Comparison of ENCODE assay signal across 1 cellular context in genomic region chr2:167292430-167293171, GRCh38.
A peak's percentile ranks its signal among the peaks of the same experiment; 100 is the strongest.
TF ChIP-seq lines count a peak whose summit lies in the region.

Gene B3GALT1 (plus strand): TSS chr2:167293001.

TF ChIP-seq in HepG2, 621 proteins besides CTCF, POLR2A, EP300 and RAD21 (continued from another document and continues in another):
- no peak for TF ChIP-seq ZBTB43 (CRISPR knock-in tag; conservative IDR thresholded peaks at IDR 0.05)
- no peak for TF ChIP-seq ZUFSP (CRISPR knock-in tag; IDR thresholded peaks at IDR 0.05; ENCODE audit: borderline replicate concordance)
- TF ChIP-seq POLR2AphosphoS5 (IDR thresholded peaks at IDR 0.05; ENCODE audit: low read depth, low read length) = no peak
- TF ChIP-seq NR0B2 (CRISPR knock-in tag; IDR thresholded peaks at IDR 0.05) = no peak; the same call in 1 of the 2 replicates
- TF ChIP-seq ZNF782 (CRISPR knock-in tag; IDR thresholded peaks at IDR 0.05; ENCODE audit: borderline replicate concordance) = no peak; the same call in 1 of the 2 replicates
- TF ChIP-seq MYC (CRISPR knock-in tag; IDR thresholded peaks at IDR 0.05; ENCODE audit: borderline replicate concordance) = 0 out of 2 replicates have a peak, but pooled peaks have one; percentile 15
- no peak for TF ChIP-seq DNMT3B (CRISPR knock-in tag; conservative IDR thresholded peaks at IDR 0.05)
- no peak for TF ChIP-seq ZNF619 (CRISPR knock-in tag; IDR thresholded peaks at IDR 0.05)
- peak; percentile 50 for TF ChIP-seq ZFY (CRISPR knock-in tag; IDR thresholded peaks at IDR 0.05)
- peak; percentile 57; the same call in 1 of the 2 replicates for TF ChIP-seq RFX5 (IDR thresholded peaks at IDR 0.05; ENCODE audit: low read depth, low read length)
- no peak for TF ChIP-seq TCF12 (IDR thresholded peaks at IDR 0.05)
- 0 out of 2 replicates have a peak, but pooled peaks have one; percentile 39 for TF ChIP-seq TCF12 (CRISPR knock-in tag; IDR thresholded peaks at IDR 0.05)
- no peak for TF ChIP-seq ZNF235 (CRISPR knock-in tag; IDR thresholded peaks at IDR 0.05; ENCODE audit: borderline replicate concordance)
- TF ChIP-seq ZNF264 (CRISPR knock-in tag; IDR thresholded peaks at IDR 0.05) = no peak
- TF ChIP-seq ZNF773 (CRISPR knock-in tag; IDR thresholded peaks at IDR 0.05; ENCODE audit: borderline replicate concordance) = no peak
- peak; percentile 63 for TF ChIP-seq JARID2 (CRISPR knock-in tag; IDR thresholded peaks at IDR 0.05; ENCODE audit: insufficient replicate concordance)
- 0 out of 2 replicates have a peak, but pooled peaks have one; percentile 54 for TF ChIP-seq ZNF337 (CRISPR knock-in tag; IDR thresholded peaks at IDR 0.05; ENCODE audit: borderline replicate concordance, low read depth)
- no peak for TF ChIP-seq MTF1 (CRISPR knock-in tag; IDR thresholded peaks at IDR 0.05)
- no peak for TF ChIP-seq KDM6A (CRISPR knock-in tag; IDR thresholded peaks at IDR 0.05; ENCODE audit: low read depth)
- TF ChIP-seq ZNF142 (CRISPR knock-in tag; IDR thresholded peaks at IDR 0.05) = 0 out of 2 replicates have a peak, but pooled peaks have one; percentile 32
- 0 out of 2 replicates have a peak, but pooled peaks have one; percentile 37 for TF ChIP-seq ZNF230 (CRISPR knock-in tag; IDR thresholded peaks at IDR 0.05)
- no peak for TF ChIP-seq SMAD9 (CRISPR knock-in tag; IDR thresholded peaks at IDR 0.05)
- no peak for TF ChIP-seq ZFP91 (CRISPR knock-in tag; IDR thresholded peaks at IDR 0.05; ENCODE audit: borderline replicate concordance)
- TF ChIP-seq NFAT5 (CRISPR knock-in tag; IDR thresholded peaks at IDR 0.05) = peak; percentile 74; the same call in 1 of the 2 replicates
- TF ChIP-seq ZNF468 (CRISPR knock-in tag; IDR thresholded peaks at IDR 0.05) = no peak
- TF ChIP-seq FOXO4 (CRISPR knock-in tag; conservative IDR thresholded peaks at IDR 0.05) = no peak
- no peak for TF ChIP-seq MAFK (conservative IDR thresholded peaks at IDR 0.05 in 1 of 2, IDR thresholded peaks at IDR 0.05 in 1 of 2; ENCODE audit: low read length in 2 of 2)
- no peak for TF ChIP-seq ZNF780A (CRISPR knock-in tag; IDR thresholded peaks at IDR 0.05)
- no peak for TF ChIP-seq ZNF841 (CRISPR knock-in tag; IDR thresholded peaks at IDR 0.05; ENCODE audit: borderline replicate concordance)
- no peak for TF ChIP-seq NR2F6 (IDR thresholded peaks at IDR 0.05)
- TF ChIP-seq NR2F6 (CRISPR knock-in tag; IDR thresholded peaks at IDR 0.05) = no peak
- TF ChIP-seq POGZ (CRISPR knock-in tag; IDR thresholded peaks at IDR 0.05) = peak; percentile 66
- peak; percentile 48; the same call in 1 of the 2 replicates for TF ChIP-seq ZNF253 (CRISPR knock-in tag; IDR thresholded peaks at IDR 0.05; ENCODE audit: borderline replicate concordance)
- no peak for TF ChIP-seq IRF1 (CRISPR knock-in tag; IDR thresholded peaks at IDR 0.05; ENCODE audit: low read depth)
- peak; percentile 50; the same call in 1 of the 2 replicates for TF ChIP-seq TFDP1 (CRISPR knock-in tag; IDR thresholded peaks at IDR 0.05; ENCODE audit: borderline replicate concordance)
- peak; percentile 71; the same call in 1 of the 2 replicates for TF ChIP-seq CSRNP1 (CRISPR knock-in tag; IDR thresholded peaks at IDR 0.05)
- 0 out of 2 replicates have a peak, but pooled peaks have one; percentile 32 for TF ChIP-seq CHD2 (IDR thresholded peaks at IDR 0.05; ENCODE audit: low read depth, low read length)
